ENCODE assay signal across 2 cellular contexts in the genomic region with DNA sequence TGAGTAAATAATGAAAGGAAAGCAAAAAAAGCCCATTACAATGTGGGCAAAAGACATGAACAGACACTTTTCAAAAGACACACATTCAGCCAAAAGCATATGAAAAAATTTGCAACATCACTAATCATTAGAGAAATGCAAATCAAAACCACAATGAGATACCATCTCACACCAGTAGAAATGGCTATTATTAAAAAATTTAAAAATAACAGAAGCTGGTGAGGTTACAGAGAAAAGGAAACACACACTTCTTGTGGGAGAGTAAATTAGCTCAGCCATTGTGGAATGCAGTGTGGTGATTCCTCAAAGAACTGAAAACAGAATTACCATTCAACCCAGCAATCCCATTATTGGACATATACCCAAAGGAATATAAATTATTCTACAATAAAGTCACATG.
TF ChIP-seq lines count a peak whose summit lies in the region.

No MANE protein-coding gene starts in this region.

TF ChIP-seq in A549, 52 proteins besides CTCF, POLR2A, EP300 and RAD21:
- TF ChIP-seq PHF8 (IDR thresholded peaks at IDR 0.05; ENCODE audit: borderline replicate concordance, low read depth) (no peak), CEBPB (IDR thresholded peaks at IDR 0.05) (no peak), EHMT2 (IDR thresholded peaks at IDR 0.05; ENCODE audit: low read depth) (no peak), HDAC2 (IDR thresholded peaks at IDR 0.05) (no peak)

TF ChIP-seq in IMR-90, 13 proteins besides CTCF, POLR2A, EP300 and RAD21:
- no peak for TF ChIP-seq NFE2L2 (IDR thresholded peaks at IDR 0.05; ENCODE audit: low read depth, low read length)
